15 cellular contexts compared by ENCODE assay signal in the genomic region with DNA sequence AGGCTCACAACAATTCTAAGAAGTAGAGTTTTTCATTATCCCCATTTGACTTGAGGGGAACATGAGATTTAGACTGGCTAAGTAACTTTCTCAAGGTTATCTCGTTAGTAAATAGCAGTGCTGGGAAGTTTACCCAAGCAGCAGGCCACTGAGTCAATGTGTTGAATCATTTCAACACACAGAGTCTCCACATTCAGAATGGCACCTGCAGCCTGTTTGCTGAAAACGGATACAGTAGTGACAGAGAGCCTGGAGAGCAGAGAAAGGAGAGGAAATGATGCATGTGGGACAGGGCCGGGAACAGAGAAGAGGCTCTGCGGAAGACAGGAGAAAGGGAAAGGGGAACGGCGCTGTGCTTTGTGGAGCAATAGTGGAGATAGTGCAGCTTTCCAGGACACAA. TPM values are rescaled to one million over a fixed set of nuclear protein-coding genes. Genes with fewer than 3 reads are reported as not detected.
DNase-seq lines count a peak whose midpoint lies in the region; TF ChIP-seq lines count a peak whose summit lies in the region.
"Had no signal": no experiment of that assay in that cellular context is flagged by ENCODE, and none has a peak within 500 bp of the region (broad histone marks: within the 10 kb centered on the region; RNA-seq: fewer than 3 reads in every experiment).

No MANE protein-coding gene starts in this region.

- H3K4me3 ChIP-seq in WI38 (ENCODE audit: low read depth, low read length), result peak overlapping the region; percentile 23; the same call in 1 of the 2 replicates
- no peak overlapping the region for H3K4me3 ChIP-seq in fibroblast of lung (replicated peaks in 1 of 4; ENCODE audit: control extremely low read depth in 1 of 4, insufficient read depth in 1 of 4, low read depth in 3 of 4, low read length in 4 of 4)
- no peak overlapping the region for H3K4me3 ChIP-seq in stomach smooth muscle (ENCODE audit: low read length in 2 of 2)
- H3K4me3 ChIP-seq in SK-N-SH (ENCODE audit: low read depth in 2 of 2, low read length in 1 of 2), result no peak overlapping the region

- H3K9me3 ChIP-seq in fibroblast of lung (ENCODE audit: control insufficient read depth, insufficient read depth, low read depth, low read length) (no peaks in the 10 kb centered on the region), stomach smooth muscle (ENCODE audit: control insufficient read depth in 2 of 2, low read length in 2 of 2) (no peaks in the 10 kb centered on the region), SK-N-SH (no peaks in the 10 kb centered on the region)

- H3K4me2 ChIP-seq in fibroblast of lung (ENCODE audit: extremely low read depth, insufficient read depth, low read length) (peak overlapping the region; percentile 16), SK-N-SH (no peak overlapping the region)

- H3K36me3 ChIP-seq in fibroblast of lung (ENCODE audit: control insufficient read depth, insufficient read depth, low read length) (no peaks in the 10 kb centered on the region), stomach smooth muscle (ENCODE audit: control insufficient read depth in 2 of 2, insufficient read depth in 2 of 2, low read length in 2 of 2) (no peaks in the 10 kb centered on the region), SK-N-SH (replicated peaks in 1 of 2; ENCODE audit: control insufficient read depth in 1 of 2, insufficient read depth in 2 of 2, low read length in 1 of 2) (no peaks in the 10 kb centered on the region)

- H3K9ac ChIP-seq in fibroblast of lung (ENCODE audit: insufficient read depth, low read length) (no peak overlapping the region), stomach smooth muscle (ENCODE audit: low read length in 2 of 2) (no peak overlapping the region), SK-N-SH (no peak overlapping the region)

- 78% methylated on average over 6 of the region's 6 CpGs for WGBS in SK-N-SH (ENCODE audit: low lambda C conversion rate)

- DNase-seq in NCI-H2107 treated with DMSO at 0.1 percent for 48 hours (lab: John Stamatoyannopoulos, UW; ENCODE audit: unreplicated experiment) (peak; percentile 16), NCI-H2107 (lab: John Stamatoyannopoulos, UW) (no peak), fibroblast of lung (ENCODE audit: low read depth in 2 of 2) (peak; percentile 53 to 80), NCI-H1092 treated with DMSO at 0.1 percent for 48 hours (lab: John Stamatoyannopoulos, UW) (no peak), SK-N-SH (no peak), globus pallidus (ENCODE audit: low spot score) (no peak)
- DNase-seq: activated CD4-positive, CD25-positive, alpha-beta regulatory T cell treated with anti-CD3 and anti-CD28 coated beads, Interleukin-2, amount 50 U/mL, for 72 hours; CD4-positive, alpha-beta T cell; head of caudate nucleus; NCI-H1092; NCI-H446 treated with DMSO at 0.1 percent for 48 hours; RPMI8226; stimulated activated CD4-positive, alpha-beta T cell treated with anti-CD3 and anti-CD28 coated beads, Interleukin-12 subunit alpha, Interleukin-12 subunit beta, amount 100 ng/mL, for 4 hours had no signal

- no peaks in the 10 kb centered on the region for H3K79me2 ChIP-seq in fibroblast of lung (ENCODE audit: control insufficient read depth, insufficient read depth, low read length)
- H3K79me2 ChIP-seq in SK-N-SH (ENCODE audit: insufficient read depth), result no peaks in the 10 kb centered on the region

- peaks cover 27% of the 10 kb centered on the region for H3F3A ChIP-seq in SK-N-SH (replicated peaks; ENCODE audit: insufficient read depth)

- no peak for TF ChIP-seq EP300 in SK-N-SH (IDR thresholded peaks at IDR 0.05; ENCODE audit: borderline replicate concordance in 1 of 2, low read depth in 1 of 2, low read length in 1 of 2)

- POLR2A ChIA-PET in SK-N-SH (lab: Yijun Ruan, JAX), result no interaction called here

- H3K9me2 ChIP-seq in SK-N-SH, result no peaks in the 10 kb centered on the region

- no peak for TF ChIP-seq RAD21 in SK-N-SH (IDR thresholded peaks at IDR 0.05; ENCODE audit: low read length)

- H4K20me1 ChIP-seq in fibroblast of lung (ENCODE audit: control insufficient read depth, extremely low read depth, insufficient read depth, low read length), result no peaks in the 10 kb centered on the region
- no peaks in the 10 kb centered on the region for H4K20me1 ChIP-seq in SK-N-SH (ENCODE audit: insufficient read depth)

- H3K4me1 ChIP-seq in fibroblast of lung (ENCODE audit: control insufficient read depth, extremely low read depth, insufficient read depth, low read length), result peaks cover 21% of the 10 kb centered on the region
- peaks cover 27% of the 10 kb centered on the region for H3K4me1 ChIP-seq in stomach smooth muscle (ENCODE audit: control insufficient read depth, insufficient read depth, low read length)
- H3K4me1 ChIP-seq in SK-N-SH (ENCODE audit: control insufficient read depth in 1 of 2, insufficient read depth in 2 of 2, low read depth in 1 of 2, low read length in 1 of 2), result peaks cover 0 to 20% of the 10 kb centered on the region in 2 experiments

- H3K27me3 ChIP-seq in fibroblast of lung (ENCODE audit: control insufficient read depth, insufficient read depth, low read length), result no peaks in the 10 kb centered on the region
- H3K27me3 ChIP-seq in stomach smooth muscle (ENCODE audit: control insufficient read depth in 1 of 2, insufficient read depth in 2 of 2, low read length in 2 of 2), result no peaks in the 10 kb centered on the region
- H3K27me3 ChIP-seq in SK-N-SH (ENCODE audit: insufficient read depth), result no peaks in the 10 kb centered on the region

- no peak overlapping the region for H2AFZ ChIP-seq in fibroblast of lung (ENCODE audit: low read length)
- H2AFZ ChIP-seq in SK-N-SH (ENCODE audit: low read depth), result no peak overlapping the region

- TF ChIP-seq CTCF in WI38 (IDR thresholded peaks at IDR 0.05; ENCODE audit: low read depth, low read length) (no peak), fibroblast of lung (conservative IDR thresholded peaks at IDR 0.05 in 1 of 2, IDR thresholded peaks at IDR 0.05 in 1 of 2; ENCODE audit: low read depth in 1 of 2, low read length in 2 of 2) (no peak), SK-N-SH (IDR thresholded peaks at IDR 0.05) (no peak)

- CTCF ChIA-PET in SK-N-SH (lab: Yijun Ruan, JAX), result interaction anchor here (0.8 kb wide), 1 partner anchor 13 kb away, joined by 3 read pairs; no protein-coding TSS in a partner anchor

- H3K27ac ChIP-seq in fibroblast of lung (ENCODE audit: insufficient read depth, low read length), result no peak overlapping the region
- peak overlapping the region; percentile 53 for H3K27ac ChIP-seq in stomach smooth muscle (ENCODE audit: low read length)
- H3K27ac ChIP-seq in SK-N-SH (ENCODE audit: low read depth in 2 of 2, low read length in 1 of 2), result no peak overlapping the region

TF ChIP-seq in SK-N-SH, 30 proteins besides CTCF, POLR2A, EP300 and RAD21:
- TF ChIP-seq POLR2AphosphoS5 (IDR thresholded peaks at IDR 0.05; ENCODE audit: low read depth, low read length) (no peak), RCOR1 (IDR thresholded peaks at IDR 0.05; ENCODE audit: low read length) (no peak)

RNA-seq across cellular contexts. Expression of a gene that starts 33.5 kb away (rescaled TPM):
- total RNA-seq in fibroblast of lung, result 13.6 and 23.5 TPM in 2 replicates
- polyA plus RNA-seq in fibroblast of lung, result 19.5 and 26.6 TPM in 2 replicates
- polyA plus RNA-seq in fibroblast of lung (2012), result 10.7 and 16.9 TPM in 2 replicates
- 31.5 and 52.5 TPM in 2 replicates for polyA minus RNA-seq in fibroblast of lung (ENCODE audit: low replicate concordance)
- polyA plus RNA-seq in SK-N-SH (2012; rRNA removed), result 7.4 and 9.8 TPM in 2 replicates
- 5.8 and 6.4 TPM in 2 replicates for polyA plus RNA-seq in SK-N-SH (2012; cell fraction: cytosol; rRNA removed)
- polyA plus RNA-seq in SK-N-SH (2012; cell fraction: nucleus; rRNA removed), result 13.4 and 24.6 TPM in 2 replicates

Comparison
In these comparisons a context has a peak if more than half of its experiments do, and no peak if none do; other contexts are left out.
1. DNase-seq: peak in NCI-H2107 treated with DMSO at 0.1 percent for 48 hours (single experiment) and fibroblast of lung (2 of 2); none in NCI-H2107 (single experiment), NCI-H1092 treated with DMSO at 0.1 percent for 48 hours (single experiment), SK-N-SH (single experiment) and globus pallidus (single experiment).